ENCODE assay signal across 19 cellular contexts in the genomic region with DNA sequence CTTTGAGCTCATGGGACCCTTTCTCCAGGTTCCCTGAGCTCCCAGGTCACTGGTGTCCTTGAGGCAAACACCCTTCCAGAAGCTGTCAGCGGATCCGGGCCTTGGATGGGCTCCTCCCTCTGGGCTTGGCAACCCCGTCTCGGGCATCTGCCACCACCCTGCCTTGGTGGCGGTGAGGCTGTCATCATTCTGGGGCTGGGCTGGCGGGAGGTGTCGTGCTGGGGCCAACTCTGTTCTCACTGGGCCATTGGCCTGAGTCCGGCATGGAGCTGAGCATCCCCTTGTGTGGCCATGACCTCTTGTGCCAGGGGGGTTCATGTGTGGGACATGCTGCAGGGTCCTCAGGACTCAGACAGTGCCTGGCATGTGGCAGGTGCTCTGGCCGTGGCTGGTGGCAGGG.
"Had no signal": no experiment of that assay in that cellular context is flagged by ENCODE, and none has a peak within 500 bp of the region (broad histone marks: within the 10 kb centered on the region; RNA-seq: fewer than 3 reads in every experiment).

No MANE protein-coding gene starts in this region.

- H3K4me1 ChIP-seq: colonic mucosa, foreskin keratinocyte had no signal

- H3K27ac ChIP-seq: body of pancreas, colonic mucosa, foreskin keratinocyte, psoas muscle had no signal

- ATAC-seq: body of pancreas, foreskin keratinocyte, psoas muscle had no signal

- H3K4me1 Mint-ChIP-seq: activated naive CD8-positive, alpha-beta T cell treated with anti-CD3 and anti-CD28 coated beads, Interleukin-2, amount 10 ng/mL, durations not matched to agents 7 days and 5 days; stimulated activated naive B cell treated with anti-CD40 and anti-IgM and Interleukin-4, amounts not matched to agents 10 μg/mL and 1 μg/mL and 100 μg/mL, for 72 hours had no signal

- H3K36me3 ChIP-seq: colonic mucosa had no signal

- H3K27me3 Mint-ChIP-seq: activated B cell treated with CpG ODN at 0.5 μM for 24 hours; activated CD4-positive, alpha-beta memory T cell treated with anti-CD3 and anti-CD28 coated beads for 36 hours; activated naive CD8-positive, alpha-beta T cell treated with anti-CD3 and anti-CD28 coated beads, Interleukin-2, amount 10 ng/mL, durations not matched to agents 7 days and 5 days; stimulated activated naive B cell treated with anti-CD40 and anti-IgM and Interleukin-4, amounts not matched to agents 10 μg/mL and 1 μg/mL and 100 μg/mL, for 72 hours had no signal

- H3K36me3 Mint-ChIP-seq: activated CD4-positive, alpha-beta memory T cell treated with anti-CD3 and anti-CD28 coated beads for 36 hours; activated naive CD8-positive, alpha-beta T cell treated with anti-CD3 and anti-CD28 coated beads, Interleukin-2, amount 10 ng/mL, durations not matched to agents 7 days and 5 days; mesothelial cell of epicardium had no signal

- H3K9me3 ChIP-seq: body of pancreas, colonic mucosa, psoas muscle had no signal

- H3K27ac Mint-ChIP-seq: activated B cell treated with CpG ODN at 0.5 μM for 24 hours; activated CD4-positive, alpha-beta memory T cell treated with anti-CD3 and anti-CD28 coated beads for 36 hours; activated naive CD8-positive, alpha-beta T cell treated with anti-CD3 and anti-CD28 coated beads, Interleukin-2, amount 10 ng/mL, durations not matched to agents 7 days and 5 days; mesothelial cell of epicardium had no signal

- H3K4me3 ChIP-seq: body of pancreas, colonic mucosa, lung, psoas muscle had no signal

- H3K27me3 ChIP-seq: body of pancreas, colonic mucosa had no signal

- H3K9me3 Mint-ChIP-seq: activated B cell treated with CpG ODN at 0.5 μM for 24 hours; activated CD4-positive, alpha-beta memory T cell treated with anti-CD3 and anti-CD28 coated beads for 36 hours; activated naive CD8-positive, alpha-beta T cell treated with anti-CD3 and anti-CD28 coated beads, Interleukin-2, amount 10 ng/mL, durations not matched to agents 7 days and 5 days; mesothelial cell of epicardium; nephron; stimulated activated naive B cell treated with anti-CD40 and anti-IgM and Interleukin-4, amounts not matched to agents 10 μg/mL and 1 μg/mL and 100 μg/mL, for 72 hours had no signal

- DNase-seq: activated B cell treated with CpG ODN at 0.5 μM for 24 hours; activated CD4-positive, alpha-beta T cell treated with anti-CD3 and anti-CD28 coated beads for 4 hours; activated naive CD4-positive, alpha-beta T cell treated with Interleukin-2 at 50 U/mL for 16 hours; activated naive CD8-positive, alpha-beta T cell treated with anti-CD3 and anti-CD28 coated beads, Interleukin-2, amount 10 ng/mL, durations not matched to agents 7 days and 5 days; amygdala; body of pancreas; central memory CD4-positive, alpha-beta T cell; colonic mucosa; foreskin keratinocyte; kidney glomerular epithelial cell; nucleus accumbens; psoas muscle; stimulated activated naive B cell treated with anti-CD40 and anti-IgM and Interleukin-4, amounts not matched to agents 10 μg/mL and 1 μg/mL and 100 μg/mL, for 72 hours; T-helper 1 cell; T-helper 9 cell had no signal

- H3K4me3 Mint-ChIP-seq: activated B cell treated with CpG ODN at 0.5 μM for 24 hours; activated CD4-positive, alpha-beta memory T cell treated with anti-CD3 and anti-CD28 coated beads for 36 hours; activated naive CD8-positive, alpha-beta T cell treated with anti-CD3 and anti-CD28 coated beads, Interleukin-2, amount 10 ng/mL, durations not matched to agents 7 days and 5 days; mesothelial cell of epicardium; nephron; stimulated activated naive B cell treated with anti-CD40 and anti-IgM and Interleukin-4, amounts not matched to agents 10 μg/mL and 1 μg/mL and 100 μg/mL, for 72 hours had no signal
